ENCODE assay signal across 8 cellular contexts in the genomic region with DNA sequence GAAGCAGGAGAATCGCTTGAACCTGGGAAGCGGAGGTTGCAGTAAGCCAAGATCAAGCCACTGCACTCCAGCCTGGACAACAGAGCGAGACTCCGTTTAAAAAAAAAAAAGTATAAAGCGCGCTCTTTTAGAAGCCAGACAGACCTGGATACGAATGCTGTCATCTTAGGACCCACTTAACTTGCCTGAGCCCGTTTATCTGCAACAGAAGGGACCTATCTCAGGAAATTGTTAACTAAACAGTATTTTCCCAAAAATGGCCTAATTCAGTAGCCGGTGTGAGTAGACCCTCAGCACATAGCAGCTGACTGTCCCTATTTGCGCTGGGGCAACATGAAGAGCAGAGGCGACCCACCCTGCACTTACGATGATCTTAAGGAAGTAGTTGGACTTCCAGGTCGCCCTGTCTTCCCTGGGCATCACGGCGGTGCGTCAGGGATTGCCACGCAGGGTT. TPM values are rescaled to one million over a fixed set of nuclear protein-coding genes. Genes with fewer than 3 reads are reported as not detected.
DNase-seq lines count a peak whose midpoint lies in the region; ATAC-seq and TF ChIP-seq lines count a peak whose summit lies in the region.
"Not testable (repeated sequence)": the region's sequence is repeated elsewhere in the genome, so short reads cannot be mapped to it uniquely, and the experiment has no call there.

No MANE protein-coding gene starts in this region.

- peaks cover 38% of the 10 kb centered on the region for H3K4me1 Mint-ChIP-seq in activated naive CD8-positive, alpha-beta T cell (ENCODE audit: low read depth)
- H3K4me1 Mint-ChIP-seq in naive thymus-derived CD4-positive, alpha-beta T cell = peaks cover 20 to 53% (median 38%) of the 10 kb centered on the region in 7 donors

- peaks cover 23% of the 10 kb centered on the region for H3K36me3 Mint-ChIP-seq in activated naive CD8-positive, alpha-beta T cell
- H3K36me3 Mint-ChIP-seq in naive thymus-derived CD4-positive, alpha-beta T cell = peaks cover 0 to 28% (median 13%) of the 10 kb centered on the region in 5 donors

- peaks cover 35% of the 10 kb centered on the region for H4K20me1 ChIP-seq in smooth muscle cell (ENCODE audit: low read depth)

- intact Hi-C loops in naive thymus-derived CD4-positive, alpha-beta T cell (cut with micrococcal nuclease) = loop anchor here (2.0 to 5.0 kb wide), 5 partner anchors 26 to 1688 kb away; partner anchors contain the start of genes CAMKK2 (in 1 of the 2), COX6A1 (in 1 of the 2) and PSMD9 (in 1 of the 2)

- not testable (repeated sequence) for H3K27me3 Mint-ChIP-seq in activated naive CD8-positive, alpha-beta T cell; naive thymus-derived CD4-positive, alpha-beta T cell

- not testable (repeated sequence) for DNase-seq in AG04449 (ENCODE audit: low read depth, low spot score); effector memory CD4-positive, alpha-beta T cell; naive thymus-derived CD4-positive, alpha-beta T cell; smooth muscle cell (lab: John Stamatoyannopoulos, UW; ENCODE audit: unreplicated experiment)
- peak in 1 of 2 experiments; percentile 30 for DNase-seq in SJSA1 (ENCODE audit: low read depth in 1 of 2, low spot score in 2 of 2)

- CTCF ChIA-PET in AG04449 (lab: Yijun Ruan, JAX) (interaction anchor here (0.9 to 16.5 kb wide), 13 partner anchors 9 to 90 kb away, joined by 3 to 280 read pairs (median 6); partner anchors contain the start of gene PXN), HEK293 (lab: Yijun Ruan, JAX) (interaction anchor here (0.6 to 6.1 kb wide), 17 partner anchors 8 to 352 kb away, joined by 3 to 62 read pairs (median 5); partner anchors contain the start of gene PXN)
- CTCF ChIA-PET in naive thymus-derived CD4-positive, alpha-beta T cell (lab: Charles Lee) = interaction anchor here (0.6 to 2.3 kb wide), 7 partner anchors 27 to 91 kb away, joined by 3 to 21 read pairs (median 6); partner anchors contain the start of genes PXN and RNU4-2

- under 1% methylated on average over 17 of the region's 17 CpGs for WGBS in smooth muscle cell (ENCODE audit: low lambda C conversion rate)

- peak overlapping the region; percentile 99 for H3K27ac Mint-ChIP-seq in activated naive CD8-positive, alpha-beta T cell
- H3K27ac Mint-ChIP-seq in naive thymus-derived CD4-positive, alpha-beta T cell = peak overlapping the region; percentile 94 to 100 (median 97)

- H3K4me3 Mint-ChIP-seq in activated naive CD8-positive, alpha-beta T cell = peak overlapping the region; percentile 99
- H3K4me3 Mint-ChIP-seq in naive thymus-derived CD4-positive, alpha-beta T cell = peak overlapping the region; percentile 92 to 99 (median 96)

- TF ChIP-seq CTCF in AG04449 (IDR thresholded peaks at IDR 0.05; ENCODE audit: insufficient read depth, low read length, missing control alignments); HEK293 (tag by site-specific recombination; IDR thresholded peaks at IDR 0.05); smooth muscle cell (IDR thresholded peaks at IDR 0.05; ENCODE audit: borderline replicate concordance, insufficient read depth, poor library complexity, severe bottlenecking): not testable (repeated sequence)

- H2AFZ ChIP-seq in smooth muscle cell (ENCODE audit: low read depth) = not testable (repeated sequence)

- peak overlapping the region; percentile 84 for H3K9ac ChIP-seq in smooth muscle cell (ENCODE audit: low read depth)

- H3K27ac ChIP-seq in HEK293 (ENCODE audit: extremely low read depth, low read depth, low read length) (peak overlapping the region; percentile 60), SJSA1 (peak overlapping the region; percentile 62), smooth muscle cell (ENCODE audit: low read depth) (peak overlapping the region; percentile 84)
- H3K27ac ChIP-seq in effector memory CD4-positive, alpha-beta T cell (ENCODE audit: insufficient read depth, low read length, poor library complexity, severe bottlenecking) = peak overlapping the region; percentile 78
- peak overlapping the region; percentile 84 for H3K27ac ChIP-seq in naive thymus-derived CD4-positive, alpha-beta T cell (ENCODE audit: low read depth, low read length)

- H3K27me3 ChIP-seq in SJSA1 (replicated peaks); effector memory CD4-positive, alpha-beta T cell (replicated peaks; ENCODE audit: control insufficient read depth, insufficient read depth, low read length, poor library complexity, severe bottlenecking); naive thymus-derived CD4-positive, alpha-beta T cell (ENCODE audit: control insufficient read depth in 2 of 2, insufficient read depth in 2 of 2, low read length in 2 of 2); smooth muscle cell (ENCODE audit: low read depth): not testable (repeated sequence)

- POLR2A ChIA-PET in AG04449 (lab: Yijun Ruan, JAX) = interaction anchor here (0.6 to 8.0 kb wide), 21 partner anchors 9 to 102 kb away, joined by 3 to 139 read pairs (median 9); partner anchors contain the start of genes PXN, RAB35, RNU4-1 and RNU4-2
- POLR2A ChIA-PET in HEK293 (lab: Yijun Ruan, JAX) = interaction anchor here (0.6 to 4.2 kb wide), 30 partner anchors 10 to 381 kb away, joined by 3 to 163 read pairs (median 12); partner anchors contain the start of genes COX6A1, POP5, PXN and RAB35
- POLR2A ChIA-PET in naive thymus-derived CD4-positive, alpha-beta T cell (lab: Charles Lee) = interaction anchor here (0.6 to 10.5 kb wide), 33 partner anchors 8 to 1601 kb away, joined by 3 to 182 read pairs (median 6); partner anchors contain the start of genes BICDL1, PXN, RAB35 and RNU4-1

- H3K4me2 ChIP-seq in smooth muscle cell = peak overlapping the region; percentile 82

- H3K36me3 ChIP-seq in HEK293 (ENCODE audit: control insufficient read depth in 2 of 2, insufficient read depth in 1 of 2, low read length in 2 of 2) = peaks cover 14 to 50% of the 10 kb centered on the region in 2 experiments
- H3K36me3 ChIP-seq in SJSA1 = peaks cover 54% of the 10 kb centered on the region
- peaks cover 30% of the 10 kb centered on the region for H3K36me3 ChIP-seq in effector memory CD4-positive, alpha-beta T cell (ENCODE audit: control insufficient read depth, insufficient read depth, low read length)
- H3K36me3 ChIP-seq in naive thymus-derived CD4-positive, alpha-beta T cell (ENCODE audit: control insufficient read depth in 2 of 3, insufficient read depth in 3 of 3, low read length in 3 of 3) = peaks cover 21 to 42% (median 30%) of the 10 kb centered on the region in 3 experiments
- H3K36me3 ChIP-seq in smooth muscle cell (ENCODE audit: low read depth) = not testable (repeated sequence)

- H3K79me2 ChIP-seq in smooth muscle cell (ENCODE audit: low read depth) = peaks cover 39% of the 10 kb centered on the region

- H3K4me3 ChIP-seq in AG04449 (ENCODE audit: low read depth, low read length) (peak overlapping the region; percentile 89), HEK293 (ENCODE audit: low read depth, low read length) (peak overlapping the region; percentile 94), SJSA1 (peak overlapping the region; percentile 72), iPS-11a (ENCODE audit: low read depth, low read length) (peak overlapping the region; percentile 99), smooth muscle cell (peak overlapping the region; percentile 65)
- peak overlapping the region; percentile 76 for H3K4me3 ChIP-seq in effector memory CD4-positive, alpha-beta T cell (ENCODE audit: insufficient read depth, low read depth, low read length, poor library complexity, severe bottlenecking)
- peak overlapping the region; percentile 98 for H3K4me3 ChIP-seq in naive thymus-derived CD4-positive, alpha-beta T cell (ENCODE audit: low read length)

- peaks cover 16% of the 10 kb centered on the region for H3F3A ChIP-seq in smooth muscle cell (ENCODE audit: low read depth)

- not testable (repeated sequence) for H3K9me3 Mint-ChIP-seq in activated naive CD8-positive, alpha-beta T cell (ENCODE audit: low read depth); naive thymus-derived CD4-positive, alpha-beta T cell

- ATAC-seq in naive thymus-derived CD4-positive, alpha-beta T cell = not testable (repeated sequence)

- not testable (repeated sequence) for H3K9me3 ChIP-seq in HEK293 (ENCODE audit: control insufficient read depth, insufficient read depth, low read depth, low read length); SJSA1 (replicated peaks); effector memory CD4-positive, alpha-beta T cell (ENCODE audit: control insufficient read depth, low read length); naive thymus-derived CD4-positive, alpha-beta T cell (ENCODE audit: control insufficient read depth in 2 of 3, low read length in 3 of 3); smooth muscle cell (replicated peaks; ENCODE audit: low read depth)

- H3K4me1 ChIP-seq in HEK293 (ENCODE audit: control insufficient read depth, insufficient read depth, low read length) = not testable (repeated sequence)
- H3K4me1 ChIP-seq in SJSA1 (replicated peaks) (peaks cover 31% of the 10 kb centered on the region), smooth muscle cell (ENCODE audit: low read depth) (peaks cover 13% of the 10 kb centered on the region)
- H3K4me1 ChIP-seq in effector memory CD4-positive, alpha-beta T cell (ENCODE audit: control insufficient read depth, insufficient read depth, low read length, poor library complexity, severe bottlenecking) = peaks cover 26% of the 10 kb centered on the region
- peaks cover 18 to 20% of the 10 kb centered on the region in 2 donors for H3K4me1 ChIP-seq in naive thymus-derived CD4-positive, alpha-beta T cell (ENCODE audit: control insufficient read depth in 2 of 2, insufficient read depth in 2 of 2, low read length in 2 of 2)

TF ChIP-seq in HEK293, 187 proteins besides CTCF, POLR2A, EP300 and RAD21:
- TF ChIP-seq ZNF426 (tag by site-specific recombination; IDR thresholded peaks at IDR 0.05) = 0 out of 2 replicates have a peak, but pooled peaks have one; percentile 9

RNA-seq across cellular contexts. Expression of gene RPLP0, which starts 0.5 kb away (rescaled TPM):
- total RNA-seq in SJSA1 (2014; rRNA removed; shearing (Covaris generic)) = 2,307 and 4,128 TPM in 2 replicates
- total RNA-seq in naive thymus-derived CD4-positive, alpha-beta T cell = 1,000 to 10,000 TPM; 1,375 to 2,107 (median 1,573) TPM
- polyA plus RNA-seq in naive thymus-derived CD4-positive, alpha-beta T cell = 1,000 to 10,000 TPM; 1,871 to 2,384 TPM
- total RNA-seq in smooth muscle cell = 2,989 and 3,138 TPM in 2 replicates
- polyA plus RNA-seq in smooth muscle cell = 1,054 and 1,106 TPM in 2 replicates

RNA-seq across cellular contexts. Expression of gene GCN1, which starts 5.9 kb away (rescaled TPM):
- total RNA-seq in SJSA1 (2014; rRNA removed; shearing (Covaris generic)) = 41.0 and 47.4 TPM in 2 replicates
- 100 to 1,000 TPM in 4 of 5 experiments, 10 to 100 TPM in 1; 90.6 to 142 (median 132) TPM for total RNA-seq in naive thymus-derived CD4-positive, alpha-beta T cell
- 10 to 100 TPM; 20.3 to 36.4 TPM for polyA plus RNA-seq in naive thymus-derived CD4-positive, alpha-beta T cell
- total RNA-seq in smooth muscle cell = 40.4 and 44.3 TPM in 2 replicates
- polyA plus RNA-seq in smooth muscle cell = 31.6 and 35.9 TPM in 2 replicates
